In genomic region chr12:82873951-82874350, GRCh38 we compare ENCODE assay signal across 21 cellular contexts.
A peak's percentile ranks its signal among the peaks of the same experiment; 100 is the strongest.
DNase-seq lines count a peak whose midpoint lies in the region; ATAC-seq and TF ChIP-seq lines count a peak whose summit lies in the region.
"Had no signal": no experiment of that assay in that cellular context is flagged by ENCODE, and none has a peak within 500 bp of the region (broad histone marks: within the 10 kb centered on the region; RNA-seq: fewer than 3 reads in every experiment).

No MANE protein-coding gene starts in this region.

- H3K27ac ChIP-seq in neural cell (ENCODE audit: low read length) = peak overlapping the region; percentile 21
- H3K27ac ChIP-seq: C4-2B, SK-N-MC had no signal

- no peak for TF ChIP-seq RAD21 in neural cell (conservative IDR thresholded peaks at IDR 0.05)

- H3K79me2 ChIP-seq in neural cell (replicated peaks; ENCODE audit: insufficient read depth, low read length) = peaks cover 19% of the 10 kb centered on the region

- H3K4me2 ChIP-seq in neural cell (ENCODE audit: low read length) = no peak overlapping the region

- H3F3A ChIP-seq in neural cell (ENCODE audit: insufficient read depth, low read length, poor library complexity, severe bottlenecking) = peaks cover 14% of the 10 kb centered on the region

- no peaks in the 10 kb centered on the region for H3K27me3 ChIP-seq in neural cell (ENCODE audit: insufficient read depth, low read depth, low read length)

- H2AFZ ChIP-seq in neural cell (ENCODE audit: low read depth, low read length) = no peak overlapping the region

- TF ChIP-seq EP300 in neural cell (conservative IDR thresholded peaks at IDR 0.05; ENCODE audit: poor library complexity, severe bottlenecking) = no peak

- no peak overlapping the region for H3K4me3 ChIP-seq in neural cell (ENCODE audit: low read length)
- H3K4me3 ChIP-seq: GM12878, SK-N-MC had no signal

- H3K9ac ChIP-seq in neural cell (ENCODE audit: low read length) = no peak overlapping the region

- no peaks in the 10 kb centered on the region for H3K36me3 ChIP-seq in neural cell (ENCODE audit: insufficient read depth, low read length)

- H4K20me1 ChIP-seq in neural cell (ENCODE audit: insufficient read depth) = no peaks in the 10 kb centered on the region

- no peaks in the 10 kb centered on the region for H3K9me2 ChIP-seq in neural cell (ENCODE audit: insufficient read depth, low read length)

- TF ChIP-seq CTCF in neural cell (IDR thresholded peaks at IDR 0.05; ENCODE audit: poor library complexity, severe bottlenecking) = no peak

- no peaks in the 10 kb centered on the region for H3K9me3 ChIP-seq in neural cell (ENCODE audit: low read length)

- ATAC-seq in GM21576 (IDR thresholded peaks at IDR 0.05; ENCODE audit: unreplicated experiment) = no peak
- ATAC-seq: activated CD8-positive, alpha-beta T cell treated with anti-CD3 and anti-CD28 coated beads, Interleukin-2, amount 10 ng/mL, durations not matched to agents 7 days and 5 days; GM12878; naive thymus-derived CD8-positive, alpha-beta T cell; T-helper 17 cell had no signal

- DNase-seq in NAMALWA (ENCODE audit: low spot score) = peak; percentile 5
- peak; percentile 97 for DNase-seq in NCI-H2171 treated with DMSO at 0.1 percent for 48 hours (lab: John Stamatoyannopoulos, UW)
- peak; percentile 15 for DNase-seq in amniotic epithelial cell (ENCODE audit: low read depth)
- no peak for DNase-seq in NCI-H526 (lab: John Stamatoyannopoulos, UW)
- no peak for DNase-seq in activated CD4-positive, alpha-beta T cell treated with anti-CD3 and anti-CD28 coated beads, Interleukin-2, amount 50 U/mL, for 4 hours
- DNase-seq: activated CD8-positive, alpha-beta T cell treated with anti-CD3 and anti-CD28 coated beads, Interleukin-2, amount 10 ng/mL, durations not matched to agents 7 days and 5 days; activated effector memory CD4-positive, alpha-beta T cell treated with Interleukin-2 at 50 U/mL for 16 hours; activated naive CD8-positive, alpha-beta T cell treated with anti-CD3 and anti-CD28 coated beads, Interleukin-2, amount 10 ng/mL, durations not matched to agents 7 days and 5 days; activated T-cell treated with anti-CD3 and anti-CD28 coated beads for 4 hours; islet precursor cell; naive thymus-derived CD8-positive, alpha-beta T cell; NCI-H1092 treated with DMSO at 0.1 percent for 48 hours; NCI-H774; OCI-M1; stimulated activated naive CD4-positive, alpha-beta T cell treated with Interleukin-2 at 50 U/mL for 16 hours; T-helper 17 cell had no signal

TF ChIP-seq in neural cell, 6 proteins besides CTCF, POLR2A, EP300 and RAD21:
- TF ChIP-seq EZH2 (IDR thresholded peaks at IDR 0.05; ENCODE audit: borderline replicate concordance, insufficient read depth, low read length, poor library complexity, severe bottlenecking) (no peak), POLR2AphosphoS5 (IDR thresholded peaks at IDR 0.05) (peak; percentile 43)

Comparison
In these comparisons a context has a peak if more than half of its experiments do, and no peak if none do; other contexts are left out.
1. DNase-seq: peak in NAMALWA (single experiment), NCI-H2171 treated with DMSO at 0.1 percent for 48 hours (single experiment) and amniotic epithelial cell (single experiment); none in NCI-H526 (0 of 2) and activated CD4-positive, alpha-beta T cell treated with anti-CD3 and anti-CD28 coated beads, Interleukin-2, amount 50 U/mL, for 4 hours (0 of 2).